ENCODE assay signal across 1 cellular context in genomic region chr6:36117639-36118549, GRCh38.
TF ChIP-seq lines count a peak whose summit lies in the region.

No MANE protein-coding gene starts in this region.

TF ChIP-seq in GM23338, 12 proteins besides CTCF, POLR2A, EP300 and RAD21:
- TF ChIP-seq, protein P1, sequence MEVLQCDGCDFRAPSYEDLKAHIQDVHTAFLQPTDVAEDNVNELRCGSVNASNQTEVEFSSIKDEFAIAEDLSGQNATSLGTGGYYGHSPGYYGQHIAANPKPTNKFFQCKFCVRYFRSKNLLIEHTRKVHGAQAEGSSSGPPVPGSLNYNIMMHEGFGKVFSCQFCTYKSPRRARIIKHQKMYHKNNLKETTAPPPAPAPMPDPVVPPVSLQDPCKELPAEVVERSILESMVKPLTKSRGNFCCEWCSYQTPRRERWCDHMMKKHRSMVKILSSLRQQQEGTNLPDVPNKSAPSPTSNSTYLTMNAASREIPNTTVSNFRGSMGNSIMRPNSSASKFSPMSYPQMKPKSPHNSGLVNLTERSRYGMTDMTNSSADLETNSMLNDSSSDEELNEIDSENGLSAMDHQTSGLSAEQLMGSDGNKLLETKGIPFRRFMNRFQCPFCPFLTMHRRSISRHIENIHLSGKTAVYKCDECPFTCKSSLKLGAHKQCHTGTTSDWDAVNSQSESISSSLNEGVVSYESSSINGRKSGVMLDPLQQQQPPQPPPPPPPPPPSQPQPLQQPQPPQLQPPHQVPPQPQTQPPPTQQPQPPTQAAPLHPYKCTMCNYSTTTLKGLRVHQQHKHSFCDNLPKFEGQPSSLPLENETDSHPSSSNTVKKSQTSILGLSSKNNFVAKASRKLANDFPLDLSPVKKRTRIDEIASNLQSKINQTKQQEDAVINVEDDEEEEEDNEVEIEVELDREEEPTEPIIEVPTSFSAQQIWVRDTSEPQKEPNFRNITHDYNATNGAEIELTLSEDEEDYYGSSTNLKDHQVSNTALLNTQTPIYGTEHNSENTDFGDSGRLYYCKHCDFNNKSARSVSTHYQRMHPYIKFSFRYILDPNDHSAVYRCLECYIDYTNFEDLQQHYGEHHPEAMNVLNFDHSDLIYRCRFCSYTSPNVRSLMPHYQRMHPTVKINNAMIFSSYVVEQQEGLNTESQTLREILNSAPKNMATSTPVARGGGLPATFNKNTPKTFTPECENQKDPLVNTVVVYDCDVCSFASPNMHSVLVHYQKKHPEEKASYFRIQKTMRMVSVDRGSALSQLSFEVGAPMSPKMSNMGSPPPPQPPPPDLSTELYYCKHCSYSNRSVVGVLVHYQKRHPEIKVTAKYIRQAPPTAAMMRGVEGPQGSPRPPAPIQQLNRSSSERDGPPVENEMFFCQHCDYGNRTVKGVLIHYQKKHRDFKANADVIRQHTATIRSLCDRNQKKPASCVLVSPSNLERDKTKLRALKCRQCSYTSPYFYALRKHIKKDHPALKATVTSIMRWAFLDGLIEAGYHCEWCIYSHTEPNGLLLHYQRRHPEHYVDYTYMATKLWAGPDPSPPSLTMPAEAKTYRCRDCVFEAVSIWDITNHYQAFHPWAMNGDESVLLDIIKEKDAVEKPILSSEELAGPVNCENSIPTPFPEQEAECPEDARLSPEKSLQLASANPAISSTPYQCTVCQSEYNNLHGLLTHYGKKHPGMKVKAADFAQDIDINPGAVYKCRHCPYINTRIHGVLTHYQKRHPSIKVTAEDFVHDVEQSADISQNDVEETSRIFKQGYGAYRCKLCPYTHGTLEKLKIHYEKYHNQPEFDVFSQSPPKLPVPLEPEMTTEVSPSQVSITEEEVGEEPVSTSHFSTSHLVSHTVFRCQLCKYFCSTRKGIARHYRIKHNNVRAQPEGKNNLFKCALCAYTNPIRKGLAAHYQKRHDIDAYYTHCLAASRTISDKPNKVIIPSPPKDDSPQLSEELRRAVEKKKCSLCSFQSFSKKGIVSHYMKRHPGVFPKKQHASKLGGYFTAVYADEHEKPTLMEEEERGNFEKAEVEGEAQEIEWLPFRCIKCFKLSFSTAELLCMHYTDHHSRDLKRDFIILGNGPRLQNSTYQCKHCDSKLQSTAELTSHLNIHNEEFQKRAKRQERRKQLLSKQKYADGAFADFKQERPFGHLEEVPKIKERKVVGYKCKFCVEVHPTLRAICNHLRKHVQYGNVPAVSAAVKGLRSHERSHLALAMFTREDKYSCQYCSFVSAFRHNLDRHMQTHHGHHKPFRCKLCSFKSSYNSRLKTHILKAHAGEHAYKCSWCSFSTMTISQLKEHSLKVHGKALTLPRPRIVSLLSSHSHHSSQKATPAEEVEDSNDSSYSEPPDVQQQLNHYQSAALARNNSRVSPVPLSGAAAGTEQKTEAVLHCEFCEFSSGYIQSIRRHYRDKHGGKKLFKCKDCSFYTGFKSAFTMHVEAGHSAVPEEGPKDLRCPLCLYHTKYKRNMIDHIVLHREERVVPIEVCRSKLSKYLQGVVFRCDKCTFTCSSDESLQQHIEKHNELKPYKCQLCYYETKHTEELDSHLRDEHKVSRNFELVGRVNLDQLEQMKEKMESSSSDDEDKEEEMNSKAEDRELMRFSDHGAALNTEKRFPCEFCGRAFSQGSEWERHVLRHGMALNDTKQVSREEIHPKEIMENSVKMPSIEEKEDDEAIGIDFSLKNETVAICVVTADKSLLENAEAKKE (CRISPR knock-in tag; IDR thresholded peaks at IDR 0.05) = no peak
- no peak for TF ChIP-seq EZH2phosphoT487 (IDR thresholded peaks at IDR 0.05; ENCODE audit: unreplicated experiment)
- TF ChIP-seq JUNB (IDR thresholded peaks at IDR 0.05; ENCODE audit: unreplicated experiment) = no peak
- TF ChIP-seq POLR2AphosphoS5 (IDR thresholded peaks at IDR 0.05; ENCODE audit: low read depth) = no peak
- no peak for TF ChIP-seq NANOG (IDR thresholded peaks at IDR 0.05; ENCODE audit: borderline replicate concordance)
- TF ChIP-seq REST (IDR thresholded peaks at IDR 0.05; ENCODE audit: unreplicated experiment) = no peak
- TF ChIP-seq, protein P2, sequence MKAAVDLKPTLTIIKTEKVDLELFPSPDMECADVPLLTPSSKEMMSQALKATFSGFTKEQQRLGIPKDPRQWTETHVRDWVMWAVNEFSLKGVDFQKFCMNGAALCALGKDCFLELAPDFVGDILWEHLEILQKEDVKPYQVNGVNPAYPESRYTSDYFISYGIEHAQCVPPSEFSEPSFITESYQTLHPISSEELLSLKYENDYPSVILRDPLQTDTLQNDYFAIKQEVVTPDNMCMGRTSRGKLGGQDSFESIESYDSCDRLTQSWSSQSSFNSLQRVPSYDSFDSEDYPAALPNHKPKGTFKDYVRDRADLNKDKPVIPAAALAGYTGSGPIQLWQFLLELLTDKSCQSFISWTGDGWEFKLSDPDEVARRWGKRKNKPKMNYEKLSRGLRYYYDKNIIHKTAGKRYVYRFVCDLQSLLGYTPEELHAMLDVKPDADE (IDR thresholded peaks at IDR 0.05) = no peak
- no peak for TF ChIP-seq ZNF331 (CRISPR knock-in tag; IDR thresholded peaks at IDR 0.05; ENCODE audit: low read depth)
- no peak for TF ChIP-seq STAT1 (IDR thresholded peaks at IDR 0.05; ENCODE audit: unreplicated experiment)
- TF ChIP-seq EZH2 (IDR thresholded peaks at IDR 0.05; ENCODE audit: low read depth, unreplicated experiment) = no peak
- TF ChIP-seq ZNF114 (CRISPR knock-in tag; IDR thresholded peaks at IDR 0.05) = no peak
- TF ChIP-seq CREB1 (CRISPR knock-in tag; IDR thresholded peaks at IDR 0.05; ENCODE audit: low read depth) = no peak
